ENCODE assay signal across 35 cellular contexts in genomic region chr4:129062580-129062979, GRCh38. TPM values are rescaled to one million over a fixed set of nuclear protein-coding genes. Genes with fewer than 3 reads are reported as not detected.
DNase-seq lines count a peak whose midpoint lies in the region; ATAC-seq, FAIRE-seq and TF ChIP-seq lines count a peak whose summit lies in the region.
"Had no signal": no experiment of that assay in that cellular context is flagged by ENCODE, and none has a peak within 500 bp of the region (broad histone marks: within the 10 kb centered on the region; RNA-seq: fewer than 3 reads in every experiment).

No MANE protein-coding gene starts in this region.

- POLR2A ChIA-PET in HEK293 (lab: Yijun Ruan, JAX), result no interaction called here
- POLR2A ChIA-PET in GM12878 (lab: Charles Lee), result no interaction called here

- no peak overlapping the region for H2AFZ ChIP-seq in GM12878 (ENCODE audit: control insufficient read depth, low read depth, low read length)

- H3K4me3 Mint-ChIP-seq in endothelial cell (ENCODE audit: unreplicated experiment), result peak overlapping the region; percentile 80
- no peak overlapping the region for H3K4me3 Mint-ChIP-seq in activated T-cell treated with anti-CD3 and anti-CD28 coated beads, Interleukin-2, amount 50 U/mL, for 72 hours
- H3K4me3 Mint-ChIP-seq: B cell; CD14-positive monocyte; CD4-positive, alpha-beta T cell; CD8-positive, alpha-beta memory T cell; CD8-positive, alpha-beta T cell had no signal

- H3K4me2 ChIP-seq in GM12878 (ENCODE audit: control insufficient read depth, insufficient read depth), result no peak overlapping the region
- H3K4me2 ChIP-seq: A549; BLaER1; BLaER1 treated with 17β-estradiol and CSF1 and Interleukin-3, amounts not matched to agents 10 nM and 100 nM had no signal

- no peaks in the 10 kb centered on the region for H3K4me1 Mint-ChIP-seq in endothelial cell (ENCODE audit: unreplicated experiment)
- no peaks in the 10 kb centered on the region for H3K4me1 Mint-ChIP-seq in activated T-cell treated with anti-CD3 and anti-CD28 coated beads, Interleukin-2, amount 50 U/mL, for 72 hours (ENCODE audit: low read depth)
- H3K4me1 Mint-ChIP-seq: B cell; CD14-positive monocyte; CD4-positive, alpha-beta memory T cell; CD4-positive, CD25-positive, alpha-beta regulatory T cell; CD8-positive, alpha-beta memory T cell had no signal

- no peak overlapping the region for H3K9ac ChIP-seq in GM12878 (ENCODE audit: control insufficient read depth, insufficient read depth, low read length)
- H3K9ac ChIP-seq: BLaER1; BLaER1 treated with 17β-estradiol and CSF1 and Interleukin-3, amounts not matched to agents 10 nM and 100 nM had no signal

- H3K9me3 Mint-ChIP-seq in endothelial cell (ENCODE audit: unreplicated experiment), result peaks cover 39% of the 10 kb centered on the region
- H3K9me3 Mint-ChIP-seq in activated T-cell treated with anti-CD3 and anti-CD28 coated beads, Interleukin-2, amount 50 U/mL, for 72 hours, result peaks cover 20 to 30% of the 10 kb centered on the region in 2 donors

- H3K9me3 ChIP-seq in HEK293 (ENCODE audit: control insufficient read depth, insufficient read depth, low read depth, low read length) (no peaks in the 10 kb centered on the region), GM12878 (replicated peaks; ENCODE audit: control insufficient read depth, insufficient read depth, low read length) (peaks cover 31% of the 10 kb centered on the region)
- H3K9me3 ChIP-seq: BE2C had no signal

- H3K27ac ChIP-seq in HEK293 (ENCODE audit: extremely low read depth, low read depth, low read length), result no peak overlapping the region
- no peak overlapping the region for H3K27ac ChIP-seq in GM12878 (ENCODE audit: control insufficient read depth, insufficient read depth)
- no peak overlapping the region for H3K27ac ChIP-seq in coronary artery
- H3K27ac ChIP-seq: 22Rv1; A549; BLaER1; BLaER1 treated with 17β-estradiol and CSF1 and Interleukin-3, amounts not matched to agents 10 nM and 100 nM; C4-2B had no signal

- H3K4me3 ChIP-seq in HEK293 (ENCODE audit: low read depth, low read length) (no peak overlapping the region), GM12878 (no peak overlapping the region), coronary artery (no peak overlapping the region)
- H3K4me3 ChIP-seq: A549, BLaER1 had no signal

- no peak for TF ChIP-seq EP300 in GM12878 (IDR thresholded peaks at IDR 0.05; ENCODE audit: borderline replicate concordance in 1 of 2, control insufficient read depth in 1 of 2, low read depth in 2 of 2, low read length in 2 of 2)

- in situ Hi-C loops in GM12878 (cut with MboI), result no loop called here

- no peak for FAIRE-seq in GM12878 (lab: Jason Lieb, UNC)
- FAIRE-seq in H54 (lab: Jason Lieb, UNC), result no peak
- FAIRE-seq: A204.1, A549, D721Med had no signal

- H3K27me3 ChIP-seq in GM12878 (replicated peaks in 1 of 2; ENCODE audit: control insufficient read depth in 2 of 2, insufficient read depth in 2 of 2, low read length in 1 of 2), result no peaks in the 10 kb centered on the region
- H3K27me3 ChIP-seq: BE2C; BLaER1; BLaER1 treated with 17β-estradiol and CSF1 and Interleukin-3, amounts not matched to agents 10 nM and 100 nM had no signal

- DNase-seq in GM12878 (ENCODE audit: low read depth, low spot score), result no peak
- DNase-seq in endothelial cell (ENCODE audit: low spot score), result no peak
- no peak for DNase-seq in H54 (ENCODE audit: insufficient read length, low spot score)
- no peak for DNase-seq in activated T-cell treated with anti-CD3 and anti-CD28 coated beads, Interleukin-2, amount 50 U/mL, for 72 hours
- DNase-seq in coronary artery (ENCODE audit: low spot score), result no peak
- DNase-seq: 8988T; ACHN; AML-193; BE2C; C1 segment of cervical spinal cord; Caco-2; Calu3; CD4-positive, alpha-beta memory T cell; CD4-positive, alpha-beta T cell; CD4-positive, CD25-positive, alpha-beta regulatory T cell; CD8-positive, alpha-beta memory T cell; CD8-positive, alpha-beta T cell; COR-L47; DMS 273 treated with DMSO at 0.1 percent for 48 hours; DMS153; DMS53; DMS79; DMS79 treated with DMSO at 0.1 percent for 48 hours; DND-41; EL had no signal

- H3K4me1 ChIP-seq in HEK293 (ENCODE audit: control insufficient read depth, insufficient read depth, low read length) (no peaks in the 10 kb centered on the region), GM12878 (ENCODE audit: control insufficient read depth, insufficient read depth, low read length) (no peaks in the 10 kb centered on the region)
- H3K4me1 ChIP-seq: A549; BE2C; BLaER1; BLaER1 treated with 17β-estradiol and CSF1 and Interleukin-3, amounts not matched to agents 10 nM and 100 nM; Caco-2 had no signal

- TF ChIP-seq RAD21 in GM12878 (IDR thresholded peaks at IDR 0.05; ENCODE audit: insufficient read depth, low read depth, low read length), result no peak

- SMC1A ChIA-PET in GM12878 (lab: Charles Lee; ENCODE audit: uncharacterized antibody, unreplicated experiment), result interaction anchor here (1.0 to 1.3 kb wide), 3 partner anchors 11 to 488 kb away, joined by 3 to 4 read pairs (median 3); no protein-coding TSS in a partner anchor

- ATAC-seq in GM12878, result no peak
- no peak for ATAC-seq in activated T-cell treated with anti-CD3 and anti-CD28 coated beads, Interleukin-2, amount 50 U/mL, for 72 hours (replicated peaks in 1 of 2)
- ATAC-seq: A549; CD8-positive, alpha-beta T cell had no signal

- no peaks in the 10 kb centered on the region for H3K79me2 ChIP-seq in GM12878 (ENCODE audit: control insufficient read depth, insufficient read depth, low read length)

- no peak for TF ChIP-seq CTCF in HEK293 (tag by site-specific recombination; IDR thresholded peaks at IDR 0.05)
- TF ChIP-seq CTCF in GM12878 (IDR thresholded peaks at IDR 0.05 in 2 of 3, conservative IDR thresholded peaks at IDR 0.05 in 1 of 3; ENCODE audit: control insufficient read depth in 2 of 3, extremely low read depth in 1 of 3, insufficient read depth in 1 of 3, low read depth in 3 of 3, low read length in 3 of 3), result no peak
- no peak for TF ChIP-seq CTCF in endothelial cell (IDR thresholded peaks at IDR 0.05; ENCODE audit: unreplicated experiment)
- no peak for TF ChIP-seq CTCF in coronary artery (IDR thresholded peaks at IDR 0.05)

- no peak overlapping the region for H3K27ac Mint-ChIP-seq in endothelial cell (ENCODE audit: unreplicated experiment)
- no peak overlapping the region for H3K27ac Mint-ChIP-seq in activated T-cell treated with anti-CD3 and anti-CD28 coated beads, Interleukin-2, amount 50 U/mL, for 72 hours
- H3K27ac Mint-ChIP-seq: B cell; CD4-positive, alpha-beta memory T cell; CD4-positive, alpha-beta T cell; CD4-positive, CD25-positive, alpha-beta regulatory T cell; CD8-positive, alpha-beta memory T cell; CD8-positive, alpha-beta T cell had no signal

- no TSS peak for BruUV-seq in GM12878 (replicated peaks; lab: Mats Ljungman, UMichigan)

- CTCF ChIA-PET in HEK293 (lab: Yijun Ruan, JAX) (no interaction called here), GM12878 (lab: Yijun Ruan, JAX) (no interaction called here)

- RAD21 ChIA-PET in GM12878 (lab: Charles Lee; ENCODE audit: unreplicated experiment), result no interaction called here

- peaks cover 0 to 16% of the 10 kb centered on the region in 2 experiments; a peak in 1 of 3 replicates for H3K36me3 ChIP-seq in HEK293 (ENCODE audit: control insufficient read depth in 2 of 2, insufficient read depth in 1 of 2, low read length in 2 of 2)
- H3K36me3 ChIP-seq in GM12878 (ENCODE audit: control insufficient read depth in 2 of 2, insufficient read depth in 2 of 2, low read length in 1 of 2), result peaks cover 7 to 10% of the 10 kb centered on the region in 2 experiments

- WGBS in GM12878 (ENCODE audit: insufficient coverage, insufficient replicate concordance, low lambda C conversion rate, missing lambda C conversion rate), result 89% methylated on average over 3 of the region's 3 CpGs

- intact Hi-C loops in GM12878 (cut with micrococcal nuclease; ENCODE audit: unreplicated experiment), result no loop called here

- H4K20me1 ChIP-seq in GM12878 (ENCODE audit: control insufficient read depth, insufficient read depth), result no peaks in the 10 kb centered on the region
- H4K20me1 ChIP-seq: BLaER1; BLaER1 treated with 17β-estradiol and CSF1 and Interleukin-3, amounts not matched to agents 10 nM and 100 nM had no signal

- peaks cover 3% of the 10 kb centered on the region for H3K27me3 Mint-ChIP-seq in endothelial cell (ENCODE audit: unreplicated experiment)
- H3K27me3 Mint-ChIP-seq in activated T-cell treated with anti-CD3 and anti-CD28 coated beads, Interleukin-2, amount 50 U/mL, for 72 hours (ENCODE audit: low read depth), result no peaks in the 10 kb centered on the region
- H3K27me3 Mint-ChIP-seq: B cell; CD4-positive, alpha-beta memory T cell; CD4-positive, alpha-beta T cell; CD4-positive, CD25-positive, alpha-beta regulatory T cell; CD8-positive, alpha-beta memory T cell had no signal

- TF ChIP-seq POLR2A in GM12878 (IDR thresholded peaks at IDR 0.05; ENCODE audit: low read depth, low read length), result no peak
- TF ChIP-seq POLR2A in H54 (IDR thresholded peaks at IDR 0.05; ENCODE audit: low read depth, low read length), result no peak

- H3K36me3 Mint-ChIP-seq in endothelial cell (ENCODE audit: low read depth, unreplicated experiment), result peaks cover 62% of the 10 kb centered on the region
- H3K36me3 Mint-ChIP-seq in activated T-cell treated with anti-CD3 and anti-CD28 coated beads, Interleukin-2, amount 50 U/mL, for 72 hours (ENCODE audit: insufficient read depth in 2 of 2), result peaks cover 40 to 48% of the 10 kb centered on the region in 2 donors

RNA-seq across cellular contexts. Expression of gene SCLT1, which starts 30.8 kb away (rescaled TPM):
- 203 and 217 TPM in 2 replicates for total RNA-seq in GM12878 (2013; cell fraction: nucleolus; rRNA removed)
- total RNA-seq in GM12878 (2014; rRNA removed) (25.6 and 27.6 TPM in 2 replicates), GM12878 (2014; rRNA removed; fragmentation: Illumina TruSeq; extraction: Trizol) (30.8 and 31.4 TPM in 2 replicates), GM12878 (2021) (18.7 and 20.1 TPM in 2 replicates), endothelial cell (ENCODE audit: unreplicated experiment) (22.2 TPM)
- polyA plus RNA-seq in GM12878 (2011; ENCODE audit: low read depth), result 5.5 TPM
- polyA plus RNA-seq in GM12878 (2011; rRNA removed) (20.5 and 36.7 TPM in 2 replicates), GM12878 (2014; fragmentation: Illumina TruSeq; extraction: Trizol) (17.3 and 21.1 TPM in 2 replicates), GM12878 (2014; fragmentation: Nextera tagmentation; extraction: Ambion mirVana) (1 to 10 TPM; 7.8 to 8.7 TPM), GM12878 (2014; rRNA removed) (12.7 and 14.4 TPM in 2 replicates), GM12878 (2016; fragmentation: Nextera tagmentation; extraction: Ambion mirVana) (10 to 100 TPM; 21.8 to 25.4 TPM)
- polyA plus RNA-seq in GM12878 (2011; cell fraction: cytosol; rRNA removed), result 7.4 and 7.5 TPM in 2 replicates
- polyA plus RNA-seq in GM12878 (2011; cell fraction: nucleus; rRNA removed), result 18.9 and 25.1 TPM in 2 replicates
- polyA plus RNA-seq in GM12878 (2012), result 9.3 and 14.4 TPM in 2 replicates
- polyA minus RNA-seq in GM12878 (2011; rRNA and poly(A)+ RNA removed), result 31.1 and 39.2 TPM in 2 replicates
- 14.2 and 18.4 TPM in 2 replicates for polyA minus RNA-seq in GM12878 (2011; cell fraction: cytosol; rRNA and poly(A)+ RNA removed)
- 77.0 and 147 TPM in 2 replicates for polyA minus RNA-seq in GM12878 (2011; cell fraction: nucleus; rRNA and poly(A)+ RNA removed)
- 10 to 100 TPM; 24.5 to 25.6 TPM for total RNA-seq in activated T-cell treated with anti-CD3 and anti-CD28 coated beads, Interleukin-2, amount 50 U/mL, for 72 hours

RNA-seq across cellular contexts. Expression of gene C4orf33, which starts 33.4 kb away (rescaled TPM):
- total RNA-seq in GM12878 (2013; cell fraction: nucleolus; rRNA removed), result 28.0 and 37.6 TPM in 2 replicates
- total RNA-seq in GM12878 (2014; rRNA removed) (10.2 and 15.5 TPM in 2 replicates), GM12878 (2014; rRNA removed; fragmentation: Illumina TruSeq; extraction: Trizol) (18.8 and 21.9 TPM in 2 replicates), GM12878 (2021) (13.2 and 13.8 TPM in 2 replicates), endothelial cell (ENCODE audit: unreplicated experiment) (15.9 TPM)
- polyA plus RNA-seq in GM12878 (2011; ENCODE audit: low read depth), result 6.3 TPM
- polyA plus RNA-seq in GM12878 (2011; rRNA removed) (29.8 and 56.7 TPM in 2 replicates), GM12878 (2014; fragmentation: Illumina TruSeq; extraction: Trizol) (20.1 and 35.8 TPM in 2 replicates), GM12878 (2014; fragmentation: Nextera tagmentation; extraction: Ambion mirVana) (10 to 100 TPM; 21.6 to 22.4 TPM), GM12878 (2014; rRNA removed) (14.1 and 15.5 TPM in 2 replicates), GM12878 (2016; fragmentation: Nextera tagmentation; extraction: Ambion mirVana) (10 to 100 TPM; 20.4 to 20.6 TPM)
- polyA plus RNA-seq in GM12878 (2011; cell fraction: cytosol; rRNA removed), result 8.5 and 11.6 TPM in 2 replicates
- polyA plus RNA-seq in GM12878 (2011; cell fraction: nucleus; rRNA removed), result 18.9 and 20.2 TPM in 2 replicates
- polyA plus RNA-seq in GM12878 (2012), result 9.0 and 13.7 TPM in 2 replicates
- polyA minus RNA-seq in GM12878 (2011; rRNA and poly(A)+ RNA removed), result 8.6 and 12.3 TPM in 2 replicates
- polyA minus RNA-seq in GM12878 (2011; cell fraction: cytosol; rRNA and poly(A)+ RNA removed), result 4.0 and 4.3 TPM in 2 replicates
- polyA minus RNA-seq in GM12878 (2011; cell fraction: nucleus; rRNA and poly(A)+ RNA removed), result 11.6 and 12.5 TPM in 2 replicates
- total RNA-seq in activated T-cell treated with anti-CD3 and anti-CD28 coated beads, Interleukin-2, amount 50 U/mL, for 72 hours, result 10 to 100 TPM; 22.1 to 26.8 TPM
